Comparison of ENCODE assay signal across 23 cellular contexts in the genomic region with DNA sequence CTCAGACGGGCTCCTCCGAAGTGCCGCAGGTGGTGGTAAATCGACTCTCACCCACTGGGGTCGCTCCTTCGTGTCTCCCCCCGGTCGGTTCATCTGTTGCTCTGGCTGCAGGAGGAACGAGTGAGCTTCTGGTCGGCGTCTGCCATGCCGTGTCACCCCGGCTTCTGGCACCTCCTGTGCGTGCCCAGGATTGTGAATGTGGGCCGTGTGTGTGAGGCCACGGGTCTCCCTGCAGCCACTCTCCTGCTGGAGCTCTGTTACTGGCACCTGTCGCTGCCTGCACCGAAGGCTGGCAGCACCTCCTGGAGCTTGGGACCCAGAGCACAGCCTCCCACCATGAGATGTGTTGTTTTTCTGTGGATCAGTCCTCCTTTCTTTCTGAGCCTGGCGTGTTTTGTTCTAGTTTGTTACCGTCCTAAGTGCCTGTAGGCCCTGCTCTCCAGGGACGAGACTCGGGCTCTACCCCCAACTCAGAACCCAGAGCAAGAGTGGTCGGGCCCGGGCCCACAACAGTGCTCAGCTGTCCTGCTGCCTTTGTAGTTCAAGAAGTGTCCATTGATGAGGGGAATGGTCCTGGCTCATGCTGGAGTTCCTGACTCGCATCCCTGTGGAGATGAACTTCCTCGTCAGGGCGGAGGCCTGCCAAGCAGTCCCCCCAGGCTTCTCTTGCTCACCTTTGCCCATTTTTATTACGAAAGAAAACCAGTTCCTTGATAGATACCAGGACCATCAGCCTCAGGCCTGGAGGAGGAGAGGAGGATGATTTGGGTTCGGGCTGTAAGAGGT.
A peak's percentile ranks its signal among the peaks of the same experiment; 100 is the strongest.
DNase-seq lines count a peak whose midpoint lies in the region; ATAC-seq and TF ChIP-seq lines count a peak whose summit lies in the region.
"Had no signal": no experiment of that assay in that cellular context is flagged by ENCODE, and none has a peak within 500 bp of the region (broad histone marks: within the 10 kb centered on the region; RNA-seq: fewer than 3 reads in every experiment).

No MANE protein-coding gene starts in this region.

- peak overlapping the region; percentile 73 for H4K8ac ChIP-seq in neuronal stem cell (ENCODE audit: low read depth, low read length)

- no peak overlapping the region for H4K91ac ChIP-seq in neuronal stem cell (ENCODE audit: low read depth, low read length, poor library complexity)

- WGBS in neuronal stem cell (ENCODE audit: extremely low coverage in 2 of 2, insufficient read length in 2 of 2, insufficient replicate concordance in 1 of 2), 2 donors: no CpG with 5 or more reads among the region's 29 CpGs

- H3K27ac Mint-ChIP-seq in CD14-positive monocyte: peak overlapping the region in 4 of 7 donors; percentile 9 to 46 (median 34)
- H3K27ac Mint-ChIP-seq in activated T-helper 17 cell treated with anti-CD3 and anti-CD28 coated beads, Interleukin-2, amount 50 U/mL, for 72 hours: peak overlapping the region; percentile 58
- no peak overlapping the region for H3K27ac Mint-ChIP-seq in activated T-helper 2 cell treated with anti-CD3 and anti-CD28 coated beads, Interferon-gamma antibody, Interleukin-2, Interleukin-4, amounts not matched to agents 10 μg/mL and 5 μg/mL and 100 μg/mL, durations not matched to agents 14 hours and 24 hours and 36 hours
- H3K27ac Mint-ChIP-seq: brain had no signal

- H2BK120ac ChIP-seq in neuronal stem cell (ENCODE audit: low read depth, low read length): no peak overlapping the region

- peaks cover 47 to 91% of the 10 kb centered on the region in 2 donors for H3K36me3 ChIP-seq in neuronal stem cell (replicated peaks in 1 of 2; ENCODE audit: control insufficient read depth in 2 of 2, insufficient read depth in 2 of 2, low read length in 2 of 2)
- H3K36me3 ChIP-seq: uterus had no signal

- H3K4me1 Mint-ChIP-seq in CD14-positive monocyte: peaks cover 26% of the 10 kb centered on the region
- peaks cover 16% of the 10 kb centered on the region for H3K4me1 Mint-ChIP-seq in activated T-helper 17 cell treated with anti-CD3 and anti-CD28 coated beads, Interleukin-2, amount 50 U/mL, for 72 hours
- peaks cover 32% of the 10 kb centered on the region for H3K4me1 Mint-ChIP-seq in activated T-helper 2 cell treated with anti-CD3 and anti-CD28 coated beads, Interferon-gamma antibody, Interleukin-2, Interleukin-4, amounts not matched to agents 10 μg/mL and 5 μg/mL and 100 μg/mL, durations not matched to agents 14 hours and 24 hours and 36 hours (ENCODE audit: low read depth)
- H3K4me1 Mint-ChIP-seq: brain had no signal

- H3K23ac ChIP-seq in neuronal stem cell (ENCODE audit: low read depth, low read length, poor library complexity): peak overlapping the region; percentile 20

- intact Hi-C loops in CD14-positive monocyte (cut with micrococcal nuclease): no loop called here
- intact Hi-C loops in activated T-helper 2 cell treated with anti-CD3 and anti-CD28 coated beads, Interferon-gamma antibody, Interleukin-2, Interleukin-4, amounts not matched to agents 10 μg/mL and 5 μg/mL and 100 μg/mL, durations not matched to agents 14 hours and 24 hours and 36 hours (cut with micrococcal nuclease): no loop called here

- H3K4ac ChIP-seq in neuronal stem cell (ENCODE audit: low read length): no peak overlapping the region

- no peak overlapping the region for H3K4me3 Mint-ChIP-seq in CD14-positive monocyte
- no peak overlapping the region for H3K4me3 Mint-ChIP-seq in activated T-helper 17 cell treated with anti-CD3 and anti-CD28 coated beads, Interleukin-2, amount 50 U/mL, for 72 hours
- H3K4me3 Mint-ChIP-seq in activated T-helper 2 cell treated with anti-CD3 and anti-CD28 coated beads, Interferon-gamma antibody, Interleukin-2, Interleukin-4, amounts not matched to agents 10 μg/mL and 5 μg/mL and 100 μg/mL, durations not matched to agents 14 hours and 24 hours and 36 hours (ENCODE audit: low read depth): no peak overlapping the region
- H3K4me3 Mint-ChIP-seq: brain had no signal

- H2BK12ac ChIP-seq in neuronal stem cell (ENCODE audit: low read length): no peak overlapping the region

- peaks cover 0 to 2% (median 0%) of the 10 kb centered on the region in 7 donors for H3K9me3 Mint-ChIP-seq in CD14-positive monocyte
- H3K9me3 Mint-ChIP-seq in activated T-helper 17 cell treated with anti-CD3 and anti-CD28 coated beads, Interleukin-2, amount 50 U/mL, for 72 hours: no peaks in the 10 kb centered on the region
- H3K9me3 Mint-ChIP-seq in activated T-helper 2 cell treated with anti-CD3 and anti-CD28 coated beads, Interferon-gamma antibody, Interleukin-2, Interleukin-4, amounts not matched to agents 10 μg/mL and 5 μg/mL and 100 μg/mL, durations not matched to agents 14 hours and 24 hours and 36 hours: no peaks in the 10 kb centered on the region
- H3K9me3 Mint-ChIP-seq: brain had no signal

- ATAC-seq in activated T-helper 17 cell treated with anti-CD3 and anti-CD28 coated beads, Interleukin-2, amount 50 U/mL, for 72 hours (replicated peaks): no peak
- ATAC-seq in HG03280 (IDR thresholded peaks at IDR 0.05; ENCODE audit: unreplicated experiment): no peak
- ATAC-seq: sciatic nerve had no signal

- H3K4me1 ChIP-seq in neuronal stem cell (ENCODE audit: control insufficient read depth in 2 of 2, insufficient read depth in 1 of 2, low read depth in 1 of 2, low read length in 2 of 2): no peaks in the 10 kb centered on the region

- no peak overlapping the region for H3K4me2 ChIP-seq in neuronal stem cell (ENCODE audit: insufficient read depth, low read length, poor library complexity, severe bottlenecking)

- H3K27me3 Mint-ChIP-seq in CD14-positive monocyte (ENCODE audit: low read depth in 3 of 3): no peaks in the 10 kb centered on the region
- no peaks in the 10 kb centered on the region for H3K27me3 Mint-ChIP-seq in activated T-helper 17 cell treated with anti-CD3 and anti-CD28 coated beads, Interleukin-2, amount 50 U/mL, for 72 hours
- H3K27me3 Mint-ChIP-seq in activated T-helper 2 cell treated with anti-CD3 and anti-CD28 coated beads, Interferon-gamma antibody, Interleukin-2, Interleukin-4, amounts not matched to agents 10 μg/mL and 5 μg/mL and 100 μg/mL, durations not matched to agents 14 hours and 24 hours and 36 hours (ENCODE audit: low read depth): no peaks in the 10 kb centered on the region
- H3K27me3 Mint-ChIP-seq: brain had no signal

- H3K18ac ChIP-seq in neuronal stem cell (ENCODE audit: low read length): no peak overlapping the region

- H3K27me3 ChIP-seq in neuronal stem cell (ENCODE audit: control insufficient read depth in 3 of 3, insufficient read depth in 3 of 3, low read depth in 1 of 3, low read length in 3 of 3): no peaks in the 10 kb centered on the region
- H3K27me3 ChIP-seq: uterus had no signal

- H3K9ac ChIP-seq in neuronal stem cell (ENCODE audit: low read depth, low read length, poor library complexity): no peak overlapping the region

- H3K9me3 ChIP-seq in neuronal stem cell (replicated peaks in 1 of 2; ENCODE audit: control insufficient read depth in 2 of 2, insufficient read depth in 1 of 2, low read depth in 1 of 2, low read length in 2 of 2): no peaks in the 10 kb centered on the region
- H3K9me3 ChIP-seq: Caco-2, mucosa of descending colon, uterus had no signal

- H3K14ac ChIP-seq in neuronal stem cell (ENCODE audit: low read length): no peak overlapping the region

- peak; percentile 7 for DNase-seq in activated CD8-positive, alpha-beta memory T cell treated with anti-CD3 and anti-CD28 coated beads, Interleukin-2, amount 50 U/mL, for 4 hours
- DNase-seq in activated CD8-positive, alpha-beta memory T cell treated with anti-CD3 and anti-CD28 coated beads for 24 hours: no peak
- DNase-seq in CD14-positive monocyte (ENCODE audit: low spot score) (no peak), neuronal stem cell (ENCODE audit: low spot score) (no peak)
- no peak for DNase-seq in activated effector memory CD4-positive, alpha-beta T cell treated with anti-CD3 and anti-CD28 coated beads, Interleukin-2, amount 50 U/mL, for 16 hours
- DNase-seq in activated T-helper 2 cell treated with anti-CD3 and anti-CD28 coated beads, Interferon-gamma antibody, Interleukin-2, Interleukin-4, amounts not matched to agents 10 μg/mL and 5 μg/mL and 100 μg/mL, durations not matched to agents 14 hours and 24 hours and 36 hours (ENCODE audit: low spot score): no peak
- DNase-seq: activated CD4-positive, alpha-beta T cell treated with anti-CD3 and anti-CD28 coated beads for 4 hours; activated naive CD4-positive, alpha-beta T cell treated with Interleukin-2 at 50 U/mL for 16 hours; Caco-2; GDM1; NCI-H1105 treated with DMSO at 0.1 percent for 48 hours; NCI-H2029; NCI-H526; SIG-M5; stimulated activated naive CD4-positive, alpha-beta T cell treated with Interleukin-2 at 50 U/mL for 16 hours; T-helper 9 cell; uterus had no signal

- H3K4me3 ChIP-seq in neuronal stem cell (ENCODE audit: low read length in 2 of 2): no peak overlapping the region
- H3K4me3 ChIP-seq: mucosa of descending colon, uterus had no signal

- no peak overlapping the region for H2BK15ac ChIP-seq in neuronal stem cell (ENCODE audit: low read length)

- H2AK5ac ChIP-seq in neuronal stem cell (ENCODE audit: low read depth, low read length): no peak overlapping the region

- H3K79me1 ChIP-seq in neuronal stem cell (ENCODE audit: low read depth, low read length): peaks cover 4% of the 10 kb centered on the region

- no peak overlapping the region for H2AFZ ChIP-seq in neuronal stem cell (ENCODE audit: low read length)

- H3K27ac ChIP-seq in neuronal stem cell (replicated peaks; ENCODE audit: low read length): no peak overlapping the region
- H3K27ac ChIP-seq: uterus, VCaP had no signal

- no peak overlapping the region for H2BK5ac ChIP-seq in neuronal stem cell (ENCODE audit: low read length)

- TF ChIP-seq CTCF in CD14-positive monocyte (IDR thresholded peaks at IDR 0.05): no peak

- peaks cover 72 to 95% of the 10 kb centered on the region in 2 donors for H3K36me3 Mint-ChIP-seq in CD14-positive monocyte
- H3K36me3 Mint-ChIP-seq in activated T-helper 17 cell treated with anti-CD3 and anti-CD28 coated beads, Interleukin-2, amount 50 U/mL, for 72 hours (ENCODE audit: low read depth): peaks cover 94% of the 10 kb centered on the region
- peaks cover 74% of the 10 kb centered on the region for H3K36me3 Mint-ChIP-seq in activated T-helper 2 cell treated with anti-CD3 and anti-CD28 coated beads, Interferon-gamma antibody, Interleukin-2, Interleukin-4, amounts not matched to agents 10 μg/mL and 5 μg/mL and 100 μg/mL, durations not matched to agents 14 hours and 24 hours and 36 hours (ENCODE audit: low read depth)
